Comparison of ENCODE assay signal across 8 cellular contexts in genomic region chr3:29693863-29694262, GRCh38.
A peak's percentile ranks its signal among the peaks of the same experiment; 100 is the strongest.
DNase-seq lines count a peak whose midpoint lies in the region; ATAC-seq and TF ChIP-seq lines count a peak whose summit lies in the region.

No MANE protein-coding gene starts in this region.

- no peaks in the 10 kb centered on the region for H3K79me2 ChIP-seq in OCI-LY7 (ENCODE audit: insufficient read depth, low read depth, low read length)

- CTCF ChIA-PET in OCI-LY7 (lab: Charles Lee; ENCODE audit: unreplicated experiment), result no interaction called here

- H3K4me3 ChIP-seq in breast epithelium (no peak overlapping the region), tibial artery (no peak overlapping the region), OCI-LY7 (ENCODE audit: low read depth, low read length, poor library complexity, severe bottlenecking) (no peak overlapping the region)

- H3K27ac ChIP-seq in breast epithelium, result peak overlapping the region; percentile 41 to 48
- H3K27ac ChIP-seq in tibial artery, result peak overlapping the region; percentile 11 to 81
- H3K27ac ChIP-seq in OCI-LY7 (ENCODE audit: low read depth, low read length, poor library complexity, severe bottlenecking), result no peak overlapping the region

- H3K9me2 ChIP-seq in OCI-LY7 (ENCODE audit: insufficient read depth, low read length), result no peaks in the 10 kb centered on the region

- peak; percentile 92 for DNase-seq in HT1080 (ENCODE audit: low read depth)
- DNase-seq in breast epithelium (ENCODE audit: low spot score in 2 of 2), result no peak
- DNase-seq in iris pigment epithelial cell (ENCODE audit: low read depth), result peak; percentile 98
- no peak for DNase-seq in tibial artery
- DNase-seq in OCI-LY7 (ENCODE audit: low spot score), result no peak
- no peak for DNase-seq in ecto neural progenitor cell (ENCODE audit: low spot score)

- H3K9me3 ChIP-seq in breast epithelium (no peaks in the 10 kb centered on the region), tibial artery (no peaks in the 10 kb centered on the region), OCI-LY7 (ENCODE audit: low read length) (no peaks in the 10 kb centered on the region)

- no peak overlapping the region for H2AFZ ChIP-seq in OCI-LY7 (ENCODE audit: low read length)

- H3K36me3 ChIP-seq in breast epithelium, result no peaks in the 10 kb centered on the region
- no peaks in the 10 kb centered on the region for H3K36me3 ChIP-seq in tibial artery
- H3K36me3 ChIP-seq in OCI-LY7 (ENCODE audit: insufficient read depth, low read length), result no peaks in the 10 kb centered on the region

- TF ChIP-seq POLR2A in breast epithelium (IDR thresholded peaks at IDR 0.05), result no peak

- no peaks in the 10 kb centered on the region for H3K27me3 ChIP-seq in breast epithelium
- H3K27me3 ChIP-seq in tibial artery, result no peaks in the 10 kb centered on the region

- ATAC-seq in HG03520 (IDR thresholded peaks at IDR 0.05; ENCODE audit: unreplicated experiment) (no peak), HG03378 (IDR thresholded peaks at IDR 0.05; ENCODE audit: unreplicated experiment) (no peak)

- TF ChIP-seq CTCF in breast epithelium (IDR thresholded peaks at IDR 0.05) (no peak), tibial artery (IDR thresholded peaks at IDR 0.05) (no peak), OCI-LY7 (conservative IDR thresholded peaks at IDR 0.05; ENCODE audit: low read length) (no peak)

- intact Hi-C loops in breast epithelium (cut with DNase I; ENCODE audit: low total_unique reads), result no loop called here
- intact Hi-C loops in tibial artery (cut with DNase I; ENCODE audit: low total_unique reads), result no loop called here
- intact Hi-C loops in OCI-LY7 (cut with micrococcal nuclease; ENCODE audit: unreplicated experiment), result no loop called here

- no peaks in the 10 kb centered on the region for H4K20me1 ChIP-seq in OCI-LY7 (ENCODE audit: insufficient read depth, low read length)

- H3K4me2 ChIP-seq in OCI-LY7 (ENCODE audit: low read length), result no peak overlapping the region

- POLR2A ChIA-PET in OCI-LY7 (lab: Charles Lee), result no interaction called here

- BruUV-seq in OCI-LY7 (replicated peaks; lab: Mats Ljungman, UMichigan), result no TSS peak

- H3K4me1 ChIP-seq in breast epithelium, result peaks cover 0 to 9% of the 10 kb centered on the region in 2 donors
- peaks cover 0 to 66% (median 27%) of the 10 kb centered on the region in 4 donors for H3K4me1 ChIP-seq in tibial artery
- H3K4me1 ChIP-seq in OCI-LY7 (ENCODE audit: insufficient read depth, low read length, poor library complexity, severe bottlenecking), result no peaks in the 10 kb centered on the region

Comparison
In these comparisons a context has a peak if more than half of its experiments do, and no peak if none do; other contexts are left out.
1. DNase-seq: peak in HT1080 (single experiment) and iris pigment epithelial cell (single experiment); none in breast epithelium (0 of 2), tibial artery (0 of 2), OCI-LY7 (single experiment) and ecto neural progenitor cell (single experiment).